Comparison of ENCODE assay signal across 23 cellular contexts in genomic region chr5:164289526-164289925, GRCh38.
"Had no signal": no experiment of that assay in that cellular context is flagged by ENCODE, and none has a peak within 500 bp of the region (broad histone marks: within the 10 kb centered on the region; RNA-seq: fewer than 3 reads in every experiment).

No MANE protein-coding gene starts in this region.

- H3K36me3 ChIP-seq: MG63, SJSA1 had no signal

- H3K9me3 ChIP-seq: body of pancreas had no signal

- H3K4me1 ChIP-seq: body of pancreas, SJSA1 had no signal

- H3K4me3 ChIP-seq: body of pancreas, MG63, SJSA1 had no signal

- H3K27ac ChIP-seq: body of pancreas, SJSA1 had no signal

- H3K27me3 ChIP-seq: body of pancreas, MG63, SJSA1 had no signal

- ATAC-seq: activated T-helper 17 cell treated with anti-CD3 and anti-CD28 coated beads, Interleukin-2, amount 50 U/mL, for 72 hours; body of pancreas; T-helper 17 cell; WTC11 had no signal

- DNase-seq: activated CD4-positive, alpha-beta T cell treated with anti-CD3 and anti-CD28 coated beads for 1 hour; activated CD4-positive, alpha-beta T cell treated with anti-CD3 and anti-CD28 coated beads, Interleukin-2, amount 10 ng/mL, durations not matched to agents 24 days and 14 days; activated CD4-positive, alpha-beta T cell treated with anti-CD3 and anti-CD28 coated beads, Interleukin-2, amount 50 U/mL, for 48 hours; activated CD8-positive, alpha-beta memory T cell treated with anti-CD3 and anti-CD28 coated beads for 24 hours; activated gamma-delta T cell; activated naive CD4-positive, alpha-beta T cell treated with anti-CD3 and anti-CD28 coated beads for 36 hours; activated T-cell treated with anti-CD3 and anti-CD28 coated beads for 4 hours; activated T-cell treated with anti-CD3 and anti-CD28 coated beads, Interleukin-2, amount 50 U/mL, for 48 hours; body of pancreas; central memory CD4-positive, alpha-beta T cell; MG63; NCI-H1105; NCI-H1436 treated with DMSO at 0.1 percent for 48 hours; NCI-H187; NCI-H2081; NCI-H446; NCI-H524; SHP77; T-helper 17 cell; T-helper 9 cell had no signal
